ENCODE assay signal across 9 cellular contexts in the genomic region with DNA sequence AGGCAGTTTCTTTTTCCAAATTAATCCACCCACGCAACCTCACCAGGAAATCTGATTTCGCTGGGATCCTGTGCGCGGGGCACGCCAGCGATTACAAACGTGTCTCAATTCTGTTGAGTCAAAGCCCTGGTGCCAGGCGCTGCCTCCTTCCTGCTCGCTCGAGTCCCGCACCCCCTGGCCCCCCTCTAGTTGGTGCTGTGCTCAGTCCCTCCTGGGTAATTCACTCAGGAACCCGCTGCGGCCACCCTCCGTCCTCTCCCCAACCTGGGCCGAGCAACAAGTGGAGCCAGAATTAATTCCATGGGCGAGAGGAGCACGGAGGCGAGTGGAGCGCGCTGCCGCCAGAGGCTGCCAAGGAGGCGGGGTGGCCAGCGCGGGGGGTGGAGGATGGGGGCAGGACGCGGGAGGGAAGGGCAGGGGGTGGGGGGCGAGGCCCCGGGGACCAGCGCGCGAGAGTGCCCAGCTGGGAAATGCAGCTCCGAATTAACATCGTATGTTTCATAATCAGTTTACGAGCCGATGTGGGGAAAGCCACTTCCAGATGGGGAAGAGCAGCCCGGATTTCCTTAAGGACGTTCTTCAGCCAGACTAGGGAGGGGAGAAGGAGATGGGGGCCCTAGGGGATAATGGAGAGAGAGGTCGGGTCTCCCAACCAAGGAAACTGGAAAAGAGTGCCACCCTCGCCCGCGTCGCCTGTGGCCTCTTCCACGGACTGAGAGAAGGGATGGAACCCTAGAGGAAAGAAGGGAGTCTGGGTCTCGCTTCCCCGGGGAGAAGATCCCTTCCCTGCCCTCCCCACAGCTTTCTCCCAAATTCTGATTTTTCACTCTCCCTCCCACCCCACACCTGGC. TPM values are rescaled to one million over a fixed set of nuclear protein-coding genes. Genes with fewer than 3 reads are reported as not detected.
A peak's percentile ranks its signal among the peaks of the same experiment; 100 is the strongest.
DNase-seq lines count a peak whose midpoint lies in the region; ATAC-seq and TF ChIP-seq lines count a peak whose summit lies in the region.
"Had no signal": no experiment of that assay in that cellular context is flagged by ENCODE, and none has a peak within 500 bp of the region (broad histone marks: within the 10 kb centered on the region; RNA-seq: fewer than 3 reads in every experiment).

No MANE protein-coding gene starts in this region.

- H3K9me3 Mint-ChIP-seq in nephron progenitor cell = no peaks in the 10 kb centered on the region
- H3K9me3 Mint-ChIP-seq: activated naive CD8-positive, alpha-beta T cell treated with anti-CD3 and anti-CD28 coated beads, Interleukin-2, amount 10 ng/mL, durations not matched to agents 7 days and 5 days had no signal

- no peaks in the 10 kb centered on the region for H3K36me3 ChIP-seq in Panc1 (ENCODE audit: control insufficient read depth, insufficient read depth, low read length)

- H3K27ac ChIP-seq in Panc1 (ENCODE audit: low read length) = no peak overlapping the region

- H3K27me3 Mint-ChIP-seq in nephron progenitor cell (ENCODE audit: low read depth, poor library complexity) = peaks cover 3% of the 10 kb centered on the region

- no peak for TF ChIP-seq CTCF in Panc1 (IDR thresholded peaks at IDR 0.05)
- TF ChIP-seq CTCF in nephron progenitor cell (IDR thresholded peaks at IDR 0.05) = no peak

- POLR2A ChIA-PET in Panc1 (lab: Charles Lee) = no interaction called here

- peak overlapping the region; percentile 25 to 53; a peak in 3 of 4 replicates for H3K4me3 ChIP-seq in Panc1 (ENCODE audit: low read depth in 2 of 2, low read length in 2 of 2)

- peaks cover 33% of the 10 kb centered on the region for H3K36me3 Mint-ChIP-seq in nephron progenitor cell (ENCODE audit: low read depth)
- H3K36me3 Mint-ChIP-seq: activated naive CD8-positive, alpha-beta T cell treated with anti-CD3 and anti-CD28 coated beads, Interleukin-2, amount 10 ng/mL, durations not matched to agents 7 days and 5 days had no signal

- H3K9me3 ChIP-seq in Panc1 (ENCODE audit: control insufficient read depth, insufficient read depth, low read depth, low read length) = no peaks in the 10 kb centered on the region

- no TSS peak for BruUV-seq in Panc1 (replicated peaks; lab: Mats Ljungman, UMichigan)

- H3K4me3 Mint-ChIP-seq in nephron progenitor cell = peak overlapping the region; percentile 95
- H3K4me3 Mint-ChIP-seq: activated naive CD8-positive, alpha-beta T cell treated with anti-CD3 and anti-CD28 coated beads, Interleukin-2, amount 10 ng/mL, durations not matched to agents 7 days and 5 days had no signal

- CTCF ChIA-PET in Panc1 (lab: Charles Lee) = no interaction called here

- H3K4me1 Mint-ChIP-seq in nephron progenitor cell = peaks cover 85% of the 10 kb centered on the region

- DNase-seq in AG08395 (ENCODE audit: low spot score) (peak; percentile 74), Panc1 (ENCODE audit: low read depth, low spot score) (no peak), fibroblast of peridontal ligament (ENCODE audit: extremely low read depth) (peak; percentile 80), nephron progenitor cell (peak; percentile 57), activated gamma-delta T cell treated with Interleukin-2 at 50 U/mL for 16 hours (no peak), NCI-H1930 (lab: John Stamatoyannopoulos, UW) (no peak)
- no peak for DNase-seq in activated CD8-positive, alpha-beta memory T cell treated with anti-CD3 and anti-CD28 coated beads, Interleukin-2, amount 50 U/mL, for 48 hours
- DNase-seq: activated naive CD8-positive, alpha-beta T cell treated with anti-CD3 and anti-CD28 coated beads, Interleukin-2, amount 10 ng/mL, durations not matched to agents 7 days and 5 days had no signal

- intact Hi-C loops in Panc1 (cut with micrococcal nuclease; ENCODE audit: unreplicated experiment) = loop anchor here (10.0 kb wide), 1 partner anchor 616 kb away; no protein-coding TSS in a partner anchor

- ATAC-seq in Panc1 (peak; percentile 41; the same call in 1 of the 2 replicates), HG02840 (IDR thresholded peaks at IDR 0.05; ENCODE audit: low FRiP score, unreplicated experiment) (no peak)

- in situ Hi-C loops in Panc1 (cut with HindIII; ENCODE audit: low pct_unique_long_range_greater_than_20kb, low sequenced_read_pairs) = no loop called here

- H3K4me1 ChIP-seq in Panc1 (ENCODE audit: control insufficient read depth, insufficient read depth, low read length) = peaks cover 2% of the 10 kb centered on the region; the same call in 1 of the 2 replicates

- H3K27ac Mint-ChIP-seq in nephron progenitor cell = peak overlapping the region; percentile 93
- H3K27ac Mint-ChIP-seq: activated naive CD8-positive, alpha-beta T cell treated with anti-CD3 and anti-CD28 coated beads, Interleukin-2, amount 10 ng/mL, durations not matched to agents 7 days and 5 days had no signal

- peaks cover 13% of the 10 kb centered on the region for H3K27me3 ChIP-seq in Panc1 (ENCODE audit: control insufficient read depth, insufficient read depth, low read length)

RNA-seq across cellular contexts. Expression of a gene that starts 5.8 kb away (rescaled TPM):
- total RNA-seq in Panc1 (2021; ENCODE audit: unreplicated experiment) = 0.54 TPM
- 1.1 TPM for polyA plus RNA-seq in Panc1 (2012; ENCODE audit: insufficient read length)
- total RNA-seq: activated naive CD8-positive, alpha-beta T cell treated with anti-CD3 and anti-CD28 coated beads, Interleukin-2, amount 10 ng/mL, durations not matched to agents 7 days and 5 days had no signal

Comparison
In these comparisons a context has a peak if more than half of its experiments do, and no peak if none do; other contexts are left out.
1. DNase-seq: peak in AG08395 (single experiment), fibroblast of peridontal ligament (single experiment) and nephron progenitor cell (single experiment); none in Panc1 (single experiment), activated CD8-positive, alpha-beta memory T cell treated with anti-CD3 and anti-CD28 coated beads, Interleukin-2, amount 50 U/mL, for 48 hours (single experiment), activated gamma-delta T cell treated with Interleukin-2 at 50 U/mL for 16 hours (single experiment) and NCI-H1930 (0 of 2).